In genomic region chr12:4031703-4032291, GRCh38 we compare ENCODE assay signal across 8 cellular contexts.
DNase-seq lines count a peak whose midpoint lies in the region; ATAC-seq and TF ChIP-seq lines count a peak whose summit lies in the region.

No MANE protein-coding gene starts in this region.

- TF ChIP-seq EP300 in tibial nerve (IDR thresholded peaks at IDR 0.05) = peak in 1 of 2 donors; percentile 1

- no peaks in the 10 kb centered on the region for H3K9me3 Mint-ChIP-seq in activated CD4-positive, alpha-beta T cell treated with anti-CD3 and anti-CD28 coated beads, Interleukin-2, amount 10 ng/mL, durations not matched to agents 24 days and 14 days

- TF ChIP-seq POLR2A in tibial nerve (IDR thresholded peaks at IDR 0.05) = no peak

- TF ChIP-seq CTCF in brain microvascular endothelial cell (IDR thresholded peaks at IDR 0.05; ENCODE audit: low read depth, low read length, missing control alignments) (no peak), liver (IDR thresholded peaks at IDR 0.05; ENCODE audit: low read depth, low read length, missing input control) (no peak), tibial nerve (IDR thresholded peaks at IDR 0.05) (no peak)

- in situ Hi-C loops in brain microvascular endothelial cell (cut with HindIII; ENCODE audit: low pct_ligation_motif_present, low sequenced_read_pairs) = no loop called here

- ATAC-seq in GM21526 (IDR thresholded peaks at IDR 0.05; ENCODE audit: low FRiP score, unreplicated experiment) = no peak

- H3K27me3 ChIP-seq in brain microvascular endothelial cell (replicated peaks) (peaks cover 17% of the 10 kb centered on the region), liver (ENCODE audit: control insufficient read depth in 4 of 4, insufficient read depth in 4 of 4, low read length in 3 of 4) (no peaks in the 10 kb centered on the region), tibial nerve (no peaks in the 10 kb centered on the region)

- no peaks in the 10 kb centered on the region for H3K36me3 ChIP-seq in brain microvascular endothelial cell (replicated peaks)
- no peaks in the 10 kb centered on the region for H3K36me3 ChIP-seq in liver (ENCODE audit: control insufficient read depth in 4 of 4, insufficient read depth in 3 of 4, low read depth in 1 of 4, low read length in 3 of 4)
- H3K36me3 ChIP-seq in tibial nerve = no peaks in the 10 kb centered on the region

- peaks cover 31% of the 10 kb centered on the region for H3K27me3 Mint-ChIP-seq in activated CD4-positive, alpha-beta T cell treated with anti-CD3 and anti-CD28 coated beads, Interleukin-2, amount 10 ng/mL, durations not matched to agents 24 days and 14 days

- no peaks in the 10 kb centered on the region for H3K36me3 Mint-ChIP-seq in activated CD4-positive, alpha-beta T cell treated with anti-CD3 and anti-CD28 coated beads, Interleukin-2, amount 10 ng/mL, durations not matched to agents 24 days and 14 days (ENCODE audit: low read depth)

- peak overlapping the region; percentile 63 for H3K4me3 Mint-ChIP-seq in activated CD4-positive, alpha-beta T cell treated with anti-CD3 and anti-CD28 coated beads, Interleukin-2, amount 10 ng/mL, durations not matched to agents 24 days and 14 days

- WGBS in liver = 76% methylated on average over 30 of the region's 30 CpGs
- WGBS in tibial nerve, 2 donors = 39 to 50% methylated on average over 30 of the region's 30 CpGs

- intact Hi-C loops in activated CD4-positive, alpha-beta T cell treated with anti-CD3 and anti-CD28 coated beads, Interleukin-2, amount 10 ng/mL, durations not matched to agents 24 days and 14 days (cut with micrococcal nuclease) = loop anchor here (2.0 kb wide), 1 partner anchor 75 kb away; no protein-coding TSS in a partner anchor

- peaks cover 3 to 11% (median 8%) of the 10 kb centered on the region in 4 donors for H3K4me1 ChIP-seq in liver (ENCODE audit: control insufficient read depth in 4 of 4, insufficient read depth in 4 of 4, low read length in 3 of 4)
- H3K4me1 ChIP-seq in tibial nerve = peaks cover 0 to 25% (median 9%) of the 10 kb centered on the region in 4 donors

- no peak overlapping the region for H3K9ac ChIP-seq in liver (ENCODE audit: low read depth in 1 of 2, low read length in 2 of 2)

- H3K4me3 ChIP-seq in brain microvascular endothelial cell (ENCODE audit: low read depth, low read length) = peak overlapping the region; percentile 32
- no peak overlapping the region for H3K4me3 ChIP-seq in liver (ENCODE audit: low read depth in 1 of 3, low read length in 3 of 3)
- H3K4me3 ChIP-seq in tibial nerve = peak overlapping the region; percentile 34 to 68 (median 60)

- no peak overlapping the region for H3K27ac Mint-ChIP-seq in activated CD4-positive, alpha-beta T cell treated with anti-CD3 and anti-CD28 coated beads, Interleukin-2, amount 10 ng/mL, durations not matched to agents 24 days and 14 days

- TF ChIP-seq RAD21 in liver (IDR thresholded peaks at IDR 0.05) = no peak

- no peaks in the 10 kb centered on the region for H3K9me3 ChIP-seq in liver (ENCODE audit: control insufficient read depth in 4 of 4, low read length in 3 of 4)
- no peaks in the 10 kb centered on the region for H3K9me3 ChIP-seq in tibial nerve

- DNase-seq in activated CD4-positive, alpha-beta T cell treated with anti-CD3 and anti-CD28 coated beads, Interleukin-2, amount 10 ng/mL, durations not matched to agents 24 days and 14 days = no peak
- DNase-seq in activated CD4-positive, alpha-beta T cell treated with anti-CD3 and anti-CD28 coated beads for 1 hour = no peak
- peak; percentile 35 for DNase-seq in brain microvascular endothelial cell
- peak in 1 of 2 donors; percentile 25 for DNase-seq in tibial nerve (ENCODE audit: low spot score in 2 of 2)
- no peak for DNase-seq in NOMO-1 treated with dmso at 0.1 percent for 144 hours (lab: John Stamatoyannopoulos, UW; ENCODE audit: unreplicated experiment)
- no peak for DNase-seq in T1000 (lab: John Stamatoyannopoulos, UW)

- peak overlapping the region; percentile 45 for H3K27ac ChIP-seq in brain microvascular endothelial cell
- H3K27ac ChIP-seq in liver (ENCODE audit: low read depth in 1 of 2, low read length in 2 of 2) = peak overlapping the region in 1 of 2 donors; percentile 56
- H3K27ac ChIP-seq in tibial nerve = peak overlapping the region; percentile 74 to 97 (median 90)

- peaks cover 29% of the 10 kb centered on the region for H3K4me1 Mint-ChIP-seq in activated CD4-positive, alpha-beta T cell treated with anti-CD3 and anti-CD28 coated beads, Interleukin-2, amount 10 ng/mL, durations not matched to agents 24 days and 14 days

TF ChIP-seq in liver, 16 proteins besides CTCF, POLR2A, EP300 and RAD21:
- TF ChIP-seq YY1 (IDR thresholded peaks at IDR 0.05) (peak; percentile 3), ATF3 (IDR thresholded peaks at IDR 0.05) (no peak)
- TF ChIP-seq, protein P1, sequence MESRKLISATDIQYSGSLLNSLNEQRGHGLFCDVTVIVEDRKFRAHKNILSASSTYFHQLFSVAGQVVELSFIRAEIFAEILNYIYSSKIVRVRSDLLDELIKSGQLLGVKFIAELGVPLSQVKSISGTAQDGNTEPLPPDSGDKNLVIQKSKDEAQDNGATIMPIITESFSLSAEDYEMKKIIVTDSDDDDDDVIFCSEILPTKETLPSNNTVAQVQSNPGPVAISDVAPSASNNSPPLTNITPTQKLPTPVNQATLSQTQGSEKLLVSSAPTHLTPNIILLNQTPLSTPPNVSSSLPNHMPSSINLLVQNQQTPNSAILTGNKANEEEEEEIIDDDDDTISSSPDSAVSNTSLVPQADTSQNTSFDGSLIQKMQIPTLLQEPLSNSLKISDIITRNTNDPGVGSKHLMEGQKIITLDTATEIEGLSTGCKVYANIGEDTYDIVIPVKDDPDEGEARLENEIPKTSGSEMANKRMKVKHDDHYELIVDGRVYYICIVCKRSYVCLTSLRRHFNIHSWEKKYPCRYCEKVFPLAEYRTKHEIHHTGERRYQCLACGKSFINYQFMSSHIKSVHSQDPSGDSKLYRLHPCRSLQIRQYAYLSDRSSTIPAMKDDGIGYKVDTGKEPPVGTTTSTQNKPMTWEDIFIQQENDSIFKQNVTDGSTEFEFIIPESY (IDR thresholded peaks at IDR 0.05) = no peak

Comparison
In these comparisons a context has a peak if more than half of its experiments do, and no peak if none do; other contexts are left out.
1. H3K4me3 ChIP-seq: peak in brain microvascular endothelial cell (single experiment) and tibial nerve (4 of 4); none in liver (0 of 3).